ENCODE assay signal across 8 cellular contexts in the genomic region with DNA sequence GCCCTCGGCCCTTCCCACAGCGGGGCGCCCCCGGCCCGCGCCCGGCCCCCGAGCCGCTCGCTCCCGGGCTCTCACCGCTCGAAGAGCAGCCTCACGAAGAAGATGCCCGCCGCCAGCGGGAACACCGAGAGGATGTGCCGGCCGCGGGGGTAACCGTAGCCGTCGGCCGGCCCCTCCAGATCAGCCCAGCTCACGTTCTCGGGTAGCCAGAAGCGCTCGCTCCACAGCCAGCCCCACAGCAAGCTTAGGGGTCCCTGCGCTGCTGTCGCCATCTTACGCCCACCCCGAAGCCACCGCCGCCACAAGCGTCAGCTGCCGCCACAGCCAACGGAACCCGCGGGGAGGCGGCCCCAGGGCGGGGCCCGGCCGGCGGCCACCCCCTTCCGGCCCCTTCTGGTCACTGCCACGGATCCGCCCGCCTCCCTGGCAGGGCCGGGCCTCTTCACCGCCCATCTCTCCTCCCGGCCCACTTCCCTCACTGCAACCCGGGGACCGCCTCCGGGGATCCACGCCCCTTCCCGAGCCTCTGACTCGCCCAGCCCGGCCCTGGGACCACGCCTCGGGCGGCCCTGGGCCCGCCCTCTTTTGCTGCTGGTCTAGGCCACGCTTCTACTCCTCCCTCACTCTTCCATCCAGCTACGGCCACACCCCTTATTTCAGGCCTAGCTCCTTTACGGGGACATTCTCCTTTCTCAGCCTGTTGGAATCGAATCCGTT. TPM values are rescaled to one million over a fixed set of nuclear protein-coding genes. Genes with fewer than 3 reads are reported as not detected.
DNase-seq lines count a peak whose midpoint lies in the region; TF ChIP-seq lines count a peak whose summit lies in the region.

TSS of gene CERS5 (minus strand) at position 344 of the 717 bp plus-strand sequence. CDS start at position 272, 72 bp downstream.

- H3K36me3 ChIP-seq in H7 (replicated peaks; ENCODE audit: control insufficient read depth, insufficient read depth, low read length), result no peaks in the 10 kb centered on the region

- DNase-seq in ELF-1 (ENCODE audit: low read depth, low spot score) (peak; percentile 100), H7 (peak; percentile 99), M059J (ENCODE audit: low read depth) (peak; percentile 98), SHP77 (lab: John Stamatoyannopoulos, UW) (peak; percentile 94 to 95), fibroblast of pulmonary artery (ENCODE audit: low read depth) (peak; percentile 98)
- DNase-seq in activated effector memory CD4-positive, alpha-beta T cell treated with Interleukin-2 at 50 U/mL for 16 hours, result peak; percentile 98

- H3K4me1 Mint-ChIP-seq in nephron, result peaks cover 32% of the 10 kb centered on the region
- H3K4me1 Mint-ChIP-seq in stimulated activated naive CD8-positive, alpha-beta T cell treated with anti-CD3 and anti-CD28 coated beads, Interleukin-15, Interleukin-2, amounts not matched to agents 100 ng/mL and 50 ng/mL, for 24 hours (ENCODE audit: low read depth), result peaks cover 35% of the 10 kb centered on the region

- no peaks in the 10 kb centered on the region for H3K27me3 ChIP-seq in H7 (ENCODE audit: control insufficient read depth, insufficient read depth, low read length)

- H3K4me3 Mint-ChIP-seq in nephron, result peak within 1 kb of the TSS; percentile 93 to 98 (median 94)
- peak within 1 kb of the TSS; percentile 92 for H3K4me3 Mint-ChIP-seq in stimulated activated naive CD8-positive, alpha-beta T cell treated with anti-CD3 and anti-CD28 coated beads, Interleukin-15, Interleukin-2, amounts not matched to agents 100 ng/mL and 50 ng/mL, for 24 hours

- H3K4me3 ChIP-seq in H7 (ENCODE audit: insufficient read depth, low read depth, low read length) (peak within 1 kb of the TSS; percentile 92), fibroblast of pulmonary artery (replicated peaks; ENCODE audit: low read depth, low read length) (peak within 1 kb of the TSS; percentile 86)

- peak within 1 kb of the TSS; percentile 99 for H3K27ac Mint-ChIP-seq in nephron
- H3K27ac Mint-ChIP-seq in stimulated activated naive CD8-positive, alpha-beta T cell treated with anti-CD3 and anti-CD28 coated beads, Interleukin-15, Interleukin-2, amounts not matched to agents 100 ng/mL and 50 ng/mL, for 24 hours, result peak within 1 kb of the TSS; percentile 94

- TF ChIP-seq CTCF in fibroblast of pulmonary artery (IDR thresholded peaks at IDR 0.05; ENCODE audit: low read length, missing control alignments) (no peak), nephron (IDR thresholded peaks at IDR 0.05; ENCODE audit: unreplicated experiment in 3 of 3) (peak in 1 of 3 experiments; percentile 28)

- no peaks in the 10 kb centered on the region for H3K27me3 Mint-ChIP-seq in nephron (ENCODE audit: low read depth)
- H3K27me3 Mint-ChIP-seq in stimulated activated naive CD8-positive, alpha-beta T cell treated with anti-CD3 and anti-CD28 coated beads, Interleukin-15, Interleukin-2, amounts not matched to agents 100 ng/mL and 50 ng/mL, for 24 hours, result no peaks in the 10 kb centered on the region

- peaks cover 8% of the 10 kb centered on the region for H3K36me3 Mint-ChIP-seq in nephron (ENCODE audit: low read depth)
- H3K36me3 Mint-ChIP-seq in stimulated activated naive CD8-positive, alpha-beta T cell treated with anti-CD3 and anti-CD28 coated beads, Interleukin-15, Interleukin-2, amounts not matched to agents 100 ng/mL and 50 ng/mL, for 24 hours (ENCODE audit: low read depth), result peaks cover 9% of the 10 kb centered on the region

- H3K9me3 Mint-ChIP-seq in nephron, result peaks cover 7% of the 10 kb centered on the region
- no peaks in the 10 kb centered on the region for H3K9me3 Mint-ChIP-seq in stimulated activated naive CD8-positive, alpha-beta T cell treated with anti-CD3 and anti-CD28 coated beads, Interleukin-15, Interleukin-2, amounts not matched to agents 100 ng/mL and 50 ng/mL, for 24 hours

RNA-seq across cellular contexts. Expression of gene CERS5, which starts in this region (rescaled TPM):
- total RNA-seq in H7 (2014; rRNA removed; shearing (Covaris generic)), result 23.9 and 24.6 TPM in 2 replicates
- total RNA-seq in M059J (2014; rRNA removed; shearing (Covaris generic)), result 26.1 and 28.9 TPM in 2 replicates

Comparison
In these comparisons a context has a peak if more than half of its experiments do, and no peak if none do; other contexts are left out.
1. Peak in every context shown above with its lines: DNase-seq and H3K4me3 ChIP-seq.